Comparison of ENCODE assay signal across 5 cellular contexts in the genomic region with DNA sequence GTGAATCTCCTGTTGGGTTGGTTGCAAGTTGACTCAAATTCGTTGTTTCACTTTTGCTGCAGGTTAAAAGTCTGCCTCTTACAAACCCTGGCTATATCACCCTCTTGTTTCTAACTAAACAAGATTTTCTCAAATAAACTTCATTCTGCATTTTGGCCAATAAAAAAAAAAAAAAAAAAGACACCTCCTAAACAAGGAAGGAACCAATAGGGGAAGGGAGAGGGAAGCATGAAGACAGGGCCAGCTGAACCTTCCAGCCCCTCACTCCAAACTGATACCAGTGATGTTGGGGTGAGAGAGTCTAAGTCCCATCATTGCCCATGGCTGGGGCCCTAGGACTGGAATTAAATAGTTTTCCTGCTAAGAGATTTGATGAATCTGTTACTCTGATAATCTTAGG. TPM values are rescaled to one million over a fixed set of nuclear protein-coding genes. Genes with fewer than 3 reads are reported as not detected.
"Had no signal": no experiment of that assay in that cellular context is flagged by ENCODE, and none has a peak within 500 bp of the region (broad histone marks: within the 10 kb centered on the region; RNA-seq: fewer than 3 reads in every experiment).

No MANE protein-coding gene starts in this region.

RNA-seq across cellular contexts. Expression of a gene that starts 2.4 kb away (rescaled TPM):
- total RNA-seq: LHCN-M2, OCI-LY7, PC-9, RPMI7951, SJCRH30 had no signal
